ENCODE assay signal across 8 cellular contexts in genomic region chr19:50804420-50805272, GRCh38.
DNase-seq lines count a peak whose midpoint lies in the region; ATAC-seq lines count a peak whose summit lies in the region.

No MANE protein-coding gene starts in this region.

- DNase-seq in C1 segment of cervical spinal cord (lab: John Stamatoyannopoulos, UW) (peak; percentile 84 to 97 (median 94)), NCI-H69 (lab: John Stamatoyannopoulos, UW) (peak; percentile 100), cortex of kidney (lab: John Stamatoyannopoulos, UW) (peak; percentile 65), left kidney (ENCODE audit: low read depth, low spot score) (peak; percentile 100)
- peak; percentile 96 for DNase-seq in activated CD4-positive, alpha-beta T cell treated with anti-CD3 and anti-CD28 coated beads, Interleukin-2, amount 50 U/mL, for 1 hour
- peak; percentile 99 for DNase-seq in stimulated activated CD4-positive, alpha-beta T cell treated with anti-CD3 and anti-CD28 coated beads, Interleukin-1b, Interleukin-23, amount 100 ng/mL, for 48 hours

- ATAC-seq in GM19372 (IDR thresholded peaks at IDR 0.05; ENCODE audit: low read depth, unreplicated experiment) (peak; percentile 91), HG03521 (IDR thresholded peaks at IDR 0.05; ENCODE audit: unreplicated experiment) (peak; percentile 91)

Comparison
In these comparisons a context has a peak if more than half of its experiments do, and no peak if none do; other contexts are left out.
1. Peak in every context shown above with its lines: DNase-seq and ATAC-seq.